Comparison of ENCODE assay signal across 8 cellular contexts in the genomic region with DNA sequence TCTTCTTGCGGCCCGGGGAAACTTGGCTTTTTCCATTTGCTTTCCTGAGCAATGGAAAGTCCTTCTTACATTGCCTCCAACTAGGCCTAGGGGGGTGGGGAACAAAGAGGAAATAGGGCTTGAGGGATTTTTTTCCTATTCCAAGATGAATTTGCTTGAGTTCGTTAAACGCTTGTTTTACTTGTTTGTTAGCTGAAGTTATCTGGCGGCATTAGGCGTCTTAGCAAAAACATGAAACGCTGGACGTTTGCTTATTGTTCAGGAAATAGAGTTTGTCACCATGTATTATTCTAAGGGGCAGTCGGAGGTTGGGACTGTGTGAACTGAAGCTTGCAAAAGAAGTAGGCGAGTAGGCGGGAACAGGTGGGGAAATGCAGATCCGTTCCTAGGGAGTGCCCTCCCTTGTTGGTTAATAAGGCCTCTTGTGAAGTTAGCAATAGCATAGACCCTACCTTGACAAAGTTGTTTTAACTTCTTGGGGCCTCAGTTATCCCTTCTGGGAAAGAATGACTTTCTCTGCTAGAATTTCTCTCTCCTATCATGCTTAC. TPM values are rescaled to one million over a fixed set of nuclear protein-coding genes. Genes with fewer than 3 reads are reported as not detected.
A peak's percentile ranks its signal among the peaks of the same experiment; 100 is the strongest.
DNase-seq lines count a peak whose midpoint lies in the region; ATAC-seq and TF ChIP-seq lines count a peak whose summit lies in the region.

No MANE protein-coding gene starts in this region.

- intact Hi-C loops in left lung (cut with DNase I), result loop anchor here in 1 of 2 donors (5.0 to 10.0 kb wide), 2 partner anchors 95 to 228 kb away; no protein-coding TSS in a partner anchor
- intact Hi-C loops in transverse colon (cut with DNase I; ENCODE audit: low total_unique reads), result loop anchor here (5.0 kb wide), 1 partner anchor 240 kb away; no protein-coding TSS in a partner anchor

- no peaks in the 10 kb centered on the region for H3K9me3 Mint-ChIP-seq in activated naive CD4-positive, alpha-beta T cell treated with anti-CD3 and anti-CD28 coated beads, Interleukin-2, amount 50 U/mL, for 24 hours
- no peaks in the 10 kb centered on the region for H3K9me3 Mint-ChIP-seq in activated naive CD8-positive, alpha-beta T cell (ENCODE audit: low read depth)

- no peak for DNase-seq in activated naive CD4-positive, alpha-beta T cell (lab: John Stamatoyannopoulos, UW)
- DNase-seq in left lung (no peak), transverse colon (no peak), germinal center (ENCODE audit: low spot score) (no peak)
- no peak for DNase-seq in activated CD8-positive, alpha-beta memory T cell treated with anti-CD3 and anti-CD28 coated beads for 24 hours

- H3K4me1 Mint-ChIP-seq in activated naive CD4-positive, alpha-beta T cell treated with anti-CD3 and anti-CD28 coated beads, Interleukin-2, amount 50 U/mL, for 24 hours, result peaks cover 15% of the 10 kb centered on the region
- peaks cover 14% of the 10 kb centered on the region for H3K4me1 Mint-ChIP-seq in activated naive CD8-positive, alpha-beta T cell (ENCODE audit: low read depth)

- H3K27ac ChIP-seq in left lung, result peak overlapping the region; percentile 78 to 80
- peak overlapping the region in 3 of 4 donors; percentile 60 to 78 (median 62) for H3K27ac ChIP-seq in transverse colon

- peaks cover 2% of the 10 kb centered on the region for H3K36me3 Mint-ChIP-seq in activated naive CD4-positive, alpha-beta T cell treated with anti-CD3 and anti-CD28 coated beads, Interleukin-2, amount 50 U/mL, for 24 hours
- H3K36me3 Mint-ChIP-seq in activated naive CD8-positive, alpha-beta T cell, result no peaks in the 10 kb centered on the region

- peak overlapping the region; percentile 49 for H3K4me3 Mint-ChIP-seq in activated naive CD4-positive, alpha-beta T cell treated with anti-CD3 and anti-CD28 coated beads, Interleukin-2, amount 50 U/mL, for 24 hours
- peak overlapping the region; percentile 72 for H3K4me3 Mint-ChIP-seq in activated naive CD8-positive, alpha-beta T cell

- H3K36me3 ChIP-seq in left lung (no peaks in the 10 kb centered on the region), transverse colon (no peaks in the 10 kb centered on the region)

- H3K27me3 ChIP-seq in left lung (peaks cover 0 to 46% of the 10 kb centered on the region in 2 donors), transverse colon (peaks cover 31% of the 10 kb centered on the region)

- H3K4me3 ChIP-seq in left lung (peak overlapping the region; percentile 55 to 61), transverse colon (peak overlapping the region; percentile 10 to 60 (median 58))

- ATAC-seq in left lung (peak; percentile 49), HG02610 (IDR thresholded peaks at IDR 0.05; ENCODE audit: unreplicated experiment) (no peak)

- peaks cover 23% of the 10 kb centered on the region for H3K27me3 Mint-ChIP-seq in activated naive CD4-positive, alpha-beta T cell treated with anti-CD3 and anti-CD28 coated beads, Interleukin-2, amount 50 U/mL, for 24 hours
- H3K27me3 Mint-ChIP-seq in activated naive CD8-positive, alpha-beta T cell, result peaks cover 25% of the 10 kb centered on the region

- TF ChIP-seq POLR2A in transverse colon (IDR thresholded peaks at IDR 0.05), result no peak

- TF ChIP-seq CTCF in left lung (IDR thresholded peaks at IDR 0.05) (no peak), transverse colon (IDR thresholded peaks at IDR 0.05) (no peak)

- peak overlapping the region; percentile 23 for H3K27ac Mint-ChIP-seq in activated naive CD4-positive, alpha-beta T cell treated with anti-CD3 and anti-CD28 coated beads, Interleukin-2, amount 50 U/mL, for 24 hours
- no peak overlapping the region for H3K27ac Mint-ChIP-seq in activated naive CD8-positive, alpha-beta T cell

- WGBS in transverse colon (ENCODE audit: low coverage in 1 of 2), 2 donors, result 68 to 71% methylated on average over 11 to 12 of the region's 12 CpGs

- H3K4me1 ChIP-seq in left lung (peaks cover 34 to 47% of the 10 kb centered on the region in 2 donors), transverse colon (peaks cover 11 to 44% (median 33%) of the 10 kb centered on the region in 4 donors)

- in situ Hi-C loops in transverse colon (cut with MboI; ENCODE audit: low pct_ligation_motif_present in 1 of 4, low pct_unique_long_range_greater_than_20kb in 1 of 4, low sequenced_read_pairs in 3 of 4), result loop anchor here in 3 of 4 donors (10.0 to 25.0 kb wide), 3 partner anchors 218 to 248 kb away; no protein-coding TSS in a partner anchor

- H3K9me3 ChIP-seq in left lung (no peaks in the 10 kb centered on the region), transverse colon (no peaks in the 10 kb centered on the region)

- TF ChIP-seq EP300 in transverse colon (IDR thresholded peaks at IDR 0.05; ENCODE audit: low read depth), result no peak

RNA-seq across cellular contexts. Expression of gene CABLES1, which starts 1.9 kb away (rescaled TPM):
- total RNA-seq in left lung (10 to 100 TPM; 21.9 to 35.4 TPM), transverse colon (10 to 100 TPM in 1 of 4 donors, 1 to 10 TPM in 3; 1.5 to 11.9 (median 6.1) TPM)
